1 cellular context compared by ENCODE assay signal in genomic region chr9:101387871-101388506, GRCh38.
TF ChIP-seq lines count a peak whose summit lies in the region.

No MANE protein-coding gene starts in this region.

TF ChIP-seq in HCT116, 20 proteins besides CTCF, POLR2A, EP300 and RAD21 (continued from another document):
- TF ChIP-seq EGR1 (IDR thresholded peaks at IDR 0.05; ENCODE audit: low read depth) (no peak), FOSL1 (IDR thresholded peaks at IDR 0.05; ENCODE audit: low read depth) (no peak)
